1 cellular context compared by ENCODE assay signal in the genomic region with DNA sequence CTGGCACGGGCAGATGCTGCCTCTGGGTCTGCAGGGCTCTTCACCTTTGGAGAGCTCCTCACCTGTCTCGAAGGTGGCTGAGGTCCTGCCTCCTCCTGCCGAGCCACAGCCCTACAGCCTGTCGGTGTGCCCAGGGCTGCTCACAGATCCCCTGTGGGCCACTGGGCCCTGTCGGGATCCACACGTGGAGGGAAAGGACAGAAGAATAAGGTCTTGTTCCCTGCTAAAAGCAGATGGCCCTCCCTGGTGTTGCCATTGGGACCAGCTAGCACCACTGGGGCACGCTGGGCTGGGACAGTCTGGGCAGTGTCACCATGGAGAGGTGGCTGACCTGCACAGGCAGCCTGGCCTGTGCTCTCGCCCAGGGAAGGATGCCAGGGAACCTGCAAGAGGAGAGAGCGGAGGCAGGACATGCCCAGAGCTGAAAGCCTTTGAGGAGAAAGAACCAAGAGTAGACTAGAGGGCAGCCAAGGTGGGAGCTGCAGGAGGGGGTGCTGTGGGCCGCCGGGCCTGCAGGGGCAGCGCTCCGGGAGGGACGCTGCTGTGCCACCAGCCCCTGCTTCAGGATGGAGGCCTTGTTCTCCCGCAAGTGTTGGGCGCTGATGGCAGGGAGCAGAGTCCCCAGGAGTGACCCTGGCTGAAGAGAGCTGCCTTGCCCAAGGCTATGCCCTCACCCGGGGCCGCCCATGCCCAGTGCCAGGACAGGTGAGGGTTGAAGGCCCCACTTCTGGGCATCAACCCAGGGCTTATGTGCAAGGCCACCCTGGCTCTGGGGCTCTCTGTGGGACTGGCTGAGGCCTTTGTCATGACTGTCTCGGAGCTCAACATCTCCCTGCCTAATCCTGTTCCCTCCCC.
TF ChIP-seq lines count a peak whose summit lies in the region.

No MANE protein-coding gene starts in this region.

TF ChIP-seq in GM23338, 12 proteins besides CTCF, POLR2A, EP300 and RAD21 (continued from another document):
- TF ChIP-seq, protein P1, sequence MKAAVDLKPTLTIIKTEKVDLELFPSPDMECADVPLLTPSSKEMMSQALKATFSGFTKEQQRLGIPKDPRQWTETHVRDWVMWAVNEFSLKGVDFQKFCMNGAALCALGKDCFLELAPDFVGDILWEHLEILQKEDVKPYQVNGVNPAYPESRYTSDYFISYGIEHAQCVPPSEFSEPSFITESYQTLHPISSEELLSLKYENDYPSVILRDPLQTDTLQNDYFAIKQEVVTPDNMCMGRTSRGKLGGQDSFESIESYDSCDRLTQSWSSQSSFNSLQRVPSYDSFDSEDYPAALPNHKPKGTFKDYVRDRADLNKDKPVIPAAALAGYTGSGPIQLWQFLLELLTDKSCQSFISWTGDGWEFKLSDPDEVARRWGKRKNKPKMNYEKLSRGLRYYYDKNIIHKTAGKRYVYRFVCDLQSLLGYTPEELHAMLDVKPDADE (IDR thresholded peaks at IDR 0.05), result no peak
